In the genomic region with DNA sequence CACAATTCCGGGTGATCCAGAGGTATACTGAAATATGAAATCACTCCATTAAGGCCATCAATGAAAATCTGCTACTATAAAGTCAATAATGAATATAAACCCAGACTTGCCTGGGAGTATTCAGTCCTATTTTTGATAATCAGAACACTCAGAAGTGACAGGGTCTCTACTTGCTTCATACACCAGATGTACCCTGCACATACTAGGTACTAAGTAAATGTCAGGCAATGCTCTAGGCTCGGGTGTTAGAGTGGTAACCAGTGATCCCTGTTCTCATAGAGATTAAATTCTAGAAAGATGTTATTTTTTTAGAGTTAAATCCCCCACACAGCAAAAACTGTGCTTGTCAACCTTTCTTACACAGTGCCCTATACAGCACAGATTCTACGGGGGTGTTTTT, we compare ENCODE assay signal across 20 cellular contexts. TPM values are rescaled to one million over a fixed set of nuclear protein-coding genes. Genes with fewer than 3 reads are reported as not detected.
DNase-seq lines count a peak whose midpoint lies in the region; ATAC-seq and TF ChIP-seq lines count a peak whose summit lies in the region.
"Had no signal": no experiment of that assay in that cellular context is flagged by ENCODE, and none has a peak within 500 bp of the region (broad histone marks: within the 10 kb centered on the region; RNA-seq: fewer than 3 reads in every experiment).

No MANE protein-coding gene starts in this region.

- peak overlapping the region; percentile 77 for H3K27ac Mint-ChIP-seq in activated CD4-positive, alpha-beta T cell treated with anti-CD3 and anti-CD28 coated beads, Interleukin-2, amount 10 ng/mL, durations not matched to agents 24 days and 14 days
- peak overlapping the region; percentile 68 for H3K27ac Mint-ChIP-seq in CD8-positive, alpha-beta T cell
- H3K27ac Mint-ChIP-seq in activated naive CD8-positive, alpha-beta T cell treated with anti-CD3 and anti-CD28 coated beads, Interleukin-2, amount 10 ng/mL, durations not matched to agents 7 days and 5 days = peak overlapping the region; percentile 6
- H3K27ac Mint-ChIP-seq in natural killer cell = peak overlapping the region; percentile 17 to 65

- no peaks in the 10 kb centered on the region for H3K79me1 ChIP-seq in trophoblast cell (ENCODE audit: low read length)

- no peak for ATAC-seq in CD8-positive, alpha-beta T cell
- no peak for ATAC-seq in activated naive CD8-positive, alpha-beta T cell treated with anti-CD3 and anti-CD28 coated beads, Interleukin-2, amount 10 ng/mL, durations not matched to agents 7 days and 5 days (ENCODE audit: low read depth)
- ATAC-seq in natural killer cell = no peak
- ATAC-seq: right lobe of liver had no signal

- no peak for TF ChIP-seq CTCF in CD8-positive, alpha-beta T cell (IDR thresholded peaks at IDR 0.05)
- TF ChIP-seq CTCF in natural killer cell (IDR thresholded peaks at IDR 0.05) (no peak), GM13977 (IDR thresholded peaks at IDR 0.05; ENCODE audit: extremely low read depth, insufficient read depth, missing control alignments) (no peak)

- in situ Hi-C loops in GM13977 (cut with MboI; ENCODE audit: low pct_unique_long_range_greater_than_20kb, low sequenced_read_pairs, unreplicated experiment) = no loop called here

- no CpG with 5 or more reads among the region's 3 CpGs for WGBS in trophoblast cell (ENCODE audit: extremely low coverage, insufficient coverage, insufficient read length)

- peaks cover 78% of the 10 kb centered on the region for H3K4me1 Mint-ChIP-seq in activated CD4-positive, alpha-beta T cell treated with anti-CD3 and anti-CD28 coated beads, Interleukin-2, amount 10 ng/mL, durations not matched to agents 24 days and 14 days
- peaks cover 64% of the 10 kb centered on the region for H3K4me1 Mint-ChIP-seq in CD8-positive, alpha-beta T cell (ENCODE audit: low read depth)
- H3K4me1 Mint-ChIP-seq in activated naive CD8-positive, alpha-beta T cell treated with anti-CD3 and anti-CD28 coated beads, Interleukin-2, amount 10 ng/mL, durations not matched to agents 7 days and 5 days = peaks cover 73% of the 10 kb centered on the region
- H3K4me1 Mint-ChIP-seq in natural killer cell = peaks cover 13 to 29% of the 10 kb centered on the region in 2 donors

- H3K4ac ChIP-seq in trophoblast cell (ENCODE audit: low read depth, low read length) = no peak overlapping the region

- POLR2A ChIA-PET in CD8-positive, alpha-beta T cell (lab: Charles Lee) = interaction anchor here (1.5 kb wide), 1 partner anchor 11 kb away, joined by 5 read pairs; no protein-coding TSS in a partner anchor
- POLR2A ChIA-PET in activated naive CD8-positive, alpha-beta T cell treated with anti-CD3 and anti-CD28 coated beads, Interleukin-2, amount 10 ng/mL, durations not matched to agents 7 days and 5 days (lab: Charles Lee) = interaction anchor here (1.4 to 8.2 kb wide), 3 partner anchors 11 to 19 kb away, joined by 5 to 49 read pairs (median 5); a partner anchor contains a TSS

- peaks cover 9% of the 10 kb centered on the region for H3K9me3 Mint-ChIP-seq in activated CD4-positive, alpha-beta T cell treated with anti-CD3 and anti-CD28 coated beads, Interleukin-2, amount 10 ng/mL, durations not matched to agents 24 days and 14 days
- H3K9me3 Mint-ChIP-seq in CD8-positive, alpha-beta T cell = peaks cover 7% of the 10 kb centered on the region
- peaks cover 11% of the 10 kb centered on the region for H3K9me3 Mint-ChIP-seq in activated naive CD8-positive, alpha-beta T cell treated with anti-CD3 and anti-CD28 coated beads, Interleukin-2, amount 10 ng/mL, durations not matched to agents 7 days and 5 days
- H3K9me3 Mint-ChIP-seq in natural killer cell = no peaks in the 10 kb centered on the region

- no peak overlapping the region for H3K18ac ChIP-seq in trophoblast cell (ENCODE audit: low read length)

- DNase-seq in activated CD4-positive, alpha-beta T cell treated with anti-CD3 and anti-CD28 coated beads, Interleukin-2, amount 10 ng/mL, durations not matched to agents 24 days and 14 days = no peak
- DNase-seq in activated CD4-positive, alpha-beta T cell treated with anti-CD3 and anti-CD28 coated beads, Interleukin-2, amount 50 U/mL, for 48 hours = no peak
- no peak for DNase-seq in CD8-positive, alpha-beta T cell
- no peak for DNase-seq in activated naive CD8-positive, alpha-beta T cell treated with anti-CD3 and anti-CD28 coated beads, Interleukin-2, amount 10 ng/mL, durations not matched to agents 7 days and 5 days
- no peak for DNase-seq in natural killer cell
- DNase-seq in DMS53 (lab: John Stamatoyannopoulos, UW) = no peak
- no peak for DNase-seq in GM13977 (ENCODE audit: low spot score)
- DNase-seq in trophoblast cell = no peak
- DNase-seq: activated CD8-positive, alpha-beta memory T cell treated with anti-CD3 and anti-CD28 coated beads for 24 hours; activated effector memory CD4-positive, alpha-beta T cell treated with anti-CD3 and anti-CD28 coated beads, Interleukin-2, amount 50 U/mL, for 16 hours; heart left ventricle; NCI-H146; NCI-H774; OCI-M1; ovary; right lobe of liver; SHP77 treated with DMSO at 0.1 percent for 48 hours; stimulated activated naive CD4-positive, alpha-beta T cell; upper lobe of left lung had no signal

- no peak overlapping the region for H3K4me3 Mint-ChIP-seq in activated CD4-positive, alpha-beta T cell treated with anti-CD3 and anti-CD28 coated beads, Interleukin-2, amount 10 ng/mL, durations not matched to agents 24 days and 14 days
- H3K4me3 Mint-ChIP-seq in CD8-positive, alpha-beta T cell = no peak overlapping the region
- H3K4me3 Mint-ChIP-seq in activated naive CD8-positive, alpha-beta T cell treated with anti-CD3 and anti-CD28 coated beads, Interleukin-2, amount 10 ng/mL, durations not matched to agents 7 days and 5 days = no peak overlapping the region
- H3K4me3 Mint-ChIP-seq in natural killer cell = no peak overlapping the region

- no peak overlapping the region for H3K9ac ChIP-seq in trophoblast cell (ENCODE audit: low read length)
- H3K9ac ChIP-seq: BLaER1 had no signal

- H4K8ac ChIP-seq in trophoblast cell (ENCODE audit: low read depth, low read length) = no peak overlapping the region

- no peaks in the 10 kb centered on the region for H3K27me3 ChIP-seq in CD8-positive, alpha-beta T cell (ENCODE audit: insufficient read depth, low read length)
- H3K27me3 ChIP-seq in trophoblast cell (ENCODE audit: insufficient read depth, low read length) = no peaks in the 10 kb centered on the region
- H3K27me3 ChIP-seq: BLaER1, heart left ventricle, ovary, right lobe of liver, upper lobe of left lung had no signal

- H4K91ac ChIP-seq in trophoblast cell (ENCODE audit: low read depth, low read length) = no peak overlapping the region

- no peak overlapping the region for H3K4me3 ChIP-seq in CD8-positive, alpha-beta T cell (ENCODE audit: low read depth, low read length)
- H3K4me3 ChIP-seq in trophoblast cell (ENCODE audit: low read depth, low read length) = no peak overlapping the region
- H3K4me3 ChIP-seq: BLaER1, heart left ventricle, ovary, right lobe of liver, upper lobe of left lung had no signal

- H3K27me3 Mint-ChIP-seq in activated CD4-positive, alpha-beta T cell treated with anti-CD3 and anti-CD28 coated beads, Interleukin-2, amount 10 ng/mL, durations not matched to agents 24 days and 14 days = no peaks in the 10 kb centered on the region
- H3K27me3 Mint-ChIP-seq in CD8-positive, alpha-beta T cell (ENCODE audit: low read depth) = no peaks in the 10 kb centered on the region
- no peaks in the 10 kb centered on the region for H3K27me3 Mint-ChIP-seq in activated naive CD8-positive, alpha-beta T cell treated with anti-CD3 and anti-CD28 coated beads, Interleukin-2, amount 10 ng/mL, durations not matched to agents 7 days and 5 days
- no peaks in the 10 kb centered on the region for H3K27me3 Mint-ChIP-seq in natural killer cell (ENCODE audit: low read depth in 2 of 2)

- H3K27ac ChIP-seq in CD8-positive, alpha-beta T cell (ENCODE audit: low read depth, low read length) = no peak overlapping the region
- H3K27ac ChIP-seq in trophoblast cell (ENCODE audit: low read depth, low read length) = no peak overlapping the region
- H3K27ac ChIP-seq: BLaER1, heart left ventricle, ovary, right lobe of liver had no signal

- no peak overlapping the region for H3K23ac ChIP-seq in trophoblast cell (ENCODE audit: low read length)

- H3K4me2 ChIP-seq in trophoblast cell (ENCODE audit: low read length) = no peak overlapping the region
- H3K4me2 ChIP-seq: BLaER1 had no signal

- no peak overlapping the region for H2BK120ac ChIP-seq in trophoblast cell (ENCODE audit: insufficient read depth, low read length, poor library complexity)

- no peak overlapping the region for H2AFZ ChIP-seq in trophoblast cell (ENCODE audit: insufficient read depth, low read length, poor library complexity)

- peaks cover 97% of the 10 kb centered on the region for H3K36me3 Mint-ChIP-seq in activated CD4-positive, alpha-beta T cell treated with anti-CD3 and anti-CD28 coated beads, Interleukin-2, amount 10 ng/mL, durations not matched to agents 24 days and 14 days (ENCODE audit: low read depth)
- peaks cover 97% of the 10 kb centered on the region for H3K36me3 Mint-ChIP-seq in CD8-positive, alpha-beta T cell
- peaks cover 92% of the 10 kb centered on the region for H3K36me3 Mint-ChIP-seq in activated naive CD8-positive, alpha-beta T cell treated with anti-CD3 and anti-CD28 coated beads, Interleukin-2, amount 10 ng/mL, durations not matched to agents 7 days and 5 days
- peaks cover 77% of the 10 kb centered on the region for H3K36me3 Mint-ChIP-seq in natural killer cell

- no peak overlapping the region for H4K12ac ChIP-seq in trophoblast cell (ENCODE audit: low read depth, low read length)

- intact Hi-C loops in activated CD4-positive, alpha-beta T cell treated with anti-CD3 and anti-CD28 coated beads, Interleukin-2, amount 10 ng/mL, durations not matched to agents 24 days and 14 days (cut with micrococcal nuclease) = loop anchor here (5.0 kb wide), 1 partner anchor 34 kb away; no protein-coding TSS in a partner anchor
- intact Hi-C loops in CD8-positive, alpha-beta T cell (cut with DNase I, micrococcal nuclease) = no loop called here
- intact Hi-C loops in natural killer cell (cut with micrococcal nuclease) = no loop called here

- peaks cover 6% of the 10 kb centered on the region for H3K4me1 ChIP-seq in CD8-positive, alpha-beta T cell (ENCODE audit: insufficient read depth, low read length)
- H3K4me1 ChIP-seq in trophoblast cell (ENCODE audit: control insufficient read depth in 1 of 2, insufficient read depth in 2 of 2, low read length in 2 of 2) = peaks cover 4 to 5% of the 10 kb centered on the region in 2 experiments
- H3K4me1 ChIP-seq: BLaER1, right lobe of liver, upper lobe of left lung had no signal

- no peak overlapping the region for H3K14ac ChIP-seq in trophoblast cell (ENCODE audit: low read length)

- CTCF ChIA-PET in CD8-positive, alpha-beta T cell (lab: Charles Lee) = interaction anchor here (1.1 kb wide), 1 partner anchor 13 kb away, joined by 4 read pairs; no protein-coding TSS in a partner anchor

- no peak overlapping the region for H2BK12ac ChIP-seq in trophoblast cell (ENCODE audit: low read length)

- H2AK5ac ChIP-seq in trophoblast cell (ENCODE audit: low read length) = no peak overlapping the region

- H3K79me2 ChIP-seq in trophoblast cell (ENCODE audit: control insufficient read depth, insufficient read depth, low read length, poor library complexity) = no peaks in the 10 kb centered on the region

- H3K36me3 ChIP-seq in CD8-positive, alpha-beta T cell (ENCODE audit: insufficient read depth, low read length) = peaks cover 96% of the 10 kb centered on the region
- peaks cover 24 to 42% of the 10 kb centered on the region in 2 experiments for H3K36me3 ChIP-seq in trophoblast cell (ENCODE audit: control insufficient read depth in 1 of 2, insufficient read depth in 2 of 2, low read length in 2 of 2)
- H3K36me3 ChIP-seq: ovary had no signal

- no peaks in the 10 kb centered on the region for H3K9me3 ChIP-seq in CD8-positive, alpha-beta T cell (ENCODE audit: low read length)
- H3K9me3 ChIP-seq in trophoblast cell (ENCODE audit: insufficient read depth, low read depth, low read length) = peaks cover 3% of the 10 kb centered on the region
- H3K9me3 ChIP-seq: heart left ventricle, ovary, right lobe of liver, upper lobe of left lung had no signal

- H2BK5ac ChIP-seq in trophoblast cell (ENCODE audit: low read depth, low read length, poor library complexity) = no peak overlapping the region

RNA-seq across cellular contexts. Expression of a gene that starts 12.3 kb away (rescaled TPM):
- total RNA-seq in activated CD4-positive, alpha-beta T cell treated with anti-CD3 and anti-CD28 coated beads, Interleukin-2, amount 10 ng/mL, durations not matched to agents 24 days and 14 days = 152 and 160 TPM in 2 replicates
- total RNA-seq in CD8-positive, alpha-beta T cell = 10 to 100 TPM; 66.7 to 69.9 TPM
- total RNA-seq in activated naive CD8-positive, alpha-beta T cell treated with anti-CD3 and anti-CD28 coated beads, Interleukin-2, amount 10 ng/mL, durations not matched to agents 7 days and 5 days = 100 to 1,000 TPM; 544 to 571 TPM
- total RNA-seq in natural killer cell = 10 to 100 TPM; 49.1 to 91.6 (median 86.2) TPM
- 29.8 and 30.6 TPM in 2 replicates for polyA plus RNA-seq in trophoblast cell (2013)

Comparison
In these comparisons a context has a peak if more than half of its experiments do, and no peak if none do; other contexts are left out.
1. H3K27ac Mint-ChIP-seq: peak in every context shown above with its lines; median percentile 77 in activated CD4-positive, alpha-beta T cell treated with anti-CD3 and anti-CD28 coated beads, Interleukin-2, amount 10 ng/mL, durations not matched to agents 24 days and 14 days; 68 in CD8-positive, alpha-beta T cell; 41 in natural killer cell; 6 in activated naive CD8-positive, alpha-beta T cell treated with anti-CD3 and anti-CD28 coated beads, Interleukin-2, amount 10 ng/mL, durations not matched to agents 7 days and 5 days.